Comparison of ENCODE assay signal across 1 cellular context in the genomic region with DNA sequence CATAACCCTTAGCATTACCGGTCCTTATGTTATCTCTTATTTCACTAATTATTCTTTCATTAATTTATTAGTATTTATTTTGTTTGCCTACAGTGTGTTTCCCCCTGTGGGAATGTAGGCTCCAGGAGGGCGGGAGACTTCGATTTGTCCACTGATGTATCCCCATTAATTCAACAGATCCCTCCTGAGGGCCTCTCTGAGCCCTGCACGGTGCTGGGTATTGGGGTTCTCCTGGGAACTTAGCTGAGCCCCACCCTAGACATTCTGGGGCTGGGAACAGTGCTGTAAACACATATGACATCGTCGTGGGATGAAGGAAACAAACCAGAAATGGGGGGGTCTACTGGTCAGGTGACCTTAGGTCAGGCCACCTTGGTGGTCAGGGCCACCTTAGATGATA.
TF ChIP-seq lines count a peak whose summit lies in the region.

No MANE protein-coding gene starts in this region.

TF ChIP-seq in H1, 55 proteins besides CTCF, POLR2A, EP300 and RAD21:
- TF ChIP-seq EGR1 (IDR thresholded peaks at IDR 0.05; ENCODE audit: borderline replicate concordance, low read depth, low read length) (no peak), NANOG (IDR thresholded peaks at IDR 0.05; ENCODE audit: insufficient read depth, low read depth, low read length, poor library complexity, severe bottlenecking) (no peak), FOSL1 (IDR thresholded peaks at IDR 0.05; ENCODE audit: insufficient read depth, low read depth, low read length) (no peak), YY1 (IDR thresholded peaks at IDR 0.05; ENCODE audit: low read depth, low read length) (no peak), SP4 (IDR thresholded peaks at IDR 0.05; ENCODE audit: low read length) (no peak), BCL11A (IDR thresholded peaks at IDR 0.05; ENCODE audit: low read depth in 2 of 2, low read length in 2 of 2) (no peak), HDAC2 (IDR thresholded peaks at IDR 0.05; ENCODE audit: borderline replicate concordance in 1 of 2, low read depth in 2 of 2, low read length in 2 of 2) (no peak), SIX5 (IDR thresholded peaks at IDR 0.05; ENCODE audit: low read depth, low read length) (no peak), TEAD4 (IDR thresholded peaks at IDR 0.05; ENCODE audit: low read depth, low read length) (no peak), MAFK (IDR thresholded peaks at IDR 0.05; ENCODE audit: low read depth, low read length) (no peak), RBBP5 (IDR thresholded peaks at IDR 0.05; ENCODE audit: borderline replicate concordance, low read depth, low read length) (no peak), POLR2AphosphoS5 (IDR thresholded peaks at IDR 0.05; ENCODE audit: low read depth, low read length) (no peak), NRF1 (IDR thresholded peaks at IDR 0.05; ENCODE audit: low read depth, low read length) (no peak), USF2 (IDR thresholded peaks at IDR 0.05; ENCODE audit: low read length) (no peak), CBX8 (IDR thresholded peaks at IDR 0.05; ENCODE audit: borderline replicate concordance, low read depth, low read length) (no peak)
